1 cellular context compared by ENCODE assay signal in the genomic region with DNA sequence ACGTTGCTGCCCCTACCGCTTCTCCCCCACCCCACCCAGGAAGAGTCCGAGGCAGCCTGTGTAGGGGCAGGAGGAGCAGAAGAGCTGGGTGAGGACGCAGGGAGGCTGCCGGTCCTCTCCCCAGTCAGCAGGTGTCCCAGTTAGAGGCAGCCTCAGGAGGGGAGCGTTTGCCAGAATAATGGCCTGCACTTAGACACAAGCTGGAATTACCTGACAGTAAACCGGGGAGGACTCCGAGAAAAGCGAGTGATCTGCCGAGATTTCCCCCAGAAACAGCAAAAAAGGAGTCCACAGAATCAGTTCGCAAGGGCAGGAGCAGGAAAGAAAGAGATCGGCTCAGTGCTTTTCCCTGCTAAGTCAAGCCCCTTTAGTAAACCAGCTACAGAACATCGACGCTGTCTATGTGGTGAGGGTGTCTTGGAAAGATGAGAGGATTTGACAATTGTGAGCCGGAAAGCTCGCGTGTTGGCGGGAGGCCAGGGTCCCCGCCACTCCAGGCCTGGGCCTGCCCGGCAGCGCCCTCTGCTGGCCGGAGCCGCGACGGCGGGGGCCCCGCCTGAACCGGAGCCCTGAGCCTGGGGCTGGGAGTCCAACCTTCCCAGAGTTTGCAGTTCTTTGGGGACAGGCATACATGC.
TF ChIP-seq lines count a peak whose summit lies in the region.

No MANE protein-coding gene starts in this region.

TF ChIP-seq in HepG2, 621 proteins besides CTCF, POLR2A, EP300 and RAD21 (continued from another document and continues in another):
- TF ChIP-seq, protein P1, sequence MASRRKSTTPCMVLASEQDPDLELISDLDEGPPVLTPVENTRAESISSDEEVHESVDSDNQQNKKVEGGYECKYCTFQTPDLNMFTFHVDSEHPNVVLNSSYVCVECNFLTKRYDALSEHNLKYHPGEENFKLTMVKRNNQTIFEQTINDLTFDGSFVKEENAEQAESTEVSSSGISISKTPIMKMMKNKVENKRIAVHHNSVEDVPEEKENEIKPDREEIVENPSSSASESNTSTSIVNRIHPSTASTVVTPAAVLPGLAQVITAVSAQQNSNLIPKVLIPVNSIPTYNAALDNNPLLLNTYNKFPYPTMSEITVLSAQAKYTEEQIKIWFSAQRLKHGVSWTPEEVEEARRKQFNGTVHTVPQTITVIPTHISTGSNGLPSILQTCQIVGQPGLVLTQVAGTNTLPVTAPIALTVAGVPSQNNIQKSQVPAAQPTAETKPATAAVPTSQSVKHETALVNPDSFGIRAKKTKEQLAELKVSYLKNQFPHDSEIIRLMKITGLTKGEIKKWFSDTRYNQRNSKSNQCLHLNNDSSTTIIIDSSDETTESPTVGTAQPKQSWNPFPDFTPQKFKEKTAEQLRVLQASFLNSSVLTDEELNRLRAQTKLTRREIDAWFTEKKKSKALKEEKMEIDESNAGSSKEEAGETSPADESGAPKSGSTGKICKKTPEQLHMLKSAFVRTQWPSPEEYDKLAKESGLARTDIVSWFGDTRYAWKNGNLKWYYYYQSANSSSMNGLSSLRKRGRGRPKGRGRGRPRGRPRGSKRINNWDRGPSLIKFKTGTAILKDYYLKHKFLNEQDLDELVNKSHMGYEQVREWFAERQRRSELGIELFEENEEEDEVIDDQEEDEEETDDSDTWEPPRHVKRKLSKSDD (CRISPR knock-in tag; IDR thresholded peaks at IDR 0.05; ENCODE audit: low read depth), result no peak
- TF ChIP-seq, protein P2, sequence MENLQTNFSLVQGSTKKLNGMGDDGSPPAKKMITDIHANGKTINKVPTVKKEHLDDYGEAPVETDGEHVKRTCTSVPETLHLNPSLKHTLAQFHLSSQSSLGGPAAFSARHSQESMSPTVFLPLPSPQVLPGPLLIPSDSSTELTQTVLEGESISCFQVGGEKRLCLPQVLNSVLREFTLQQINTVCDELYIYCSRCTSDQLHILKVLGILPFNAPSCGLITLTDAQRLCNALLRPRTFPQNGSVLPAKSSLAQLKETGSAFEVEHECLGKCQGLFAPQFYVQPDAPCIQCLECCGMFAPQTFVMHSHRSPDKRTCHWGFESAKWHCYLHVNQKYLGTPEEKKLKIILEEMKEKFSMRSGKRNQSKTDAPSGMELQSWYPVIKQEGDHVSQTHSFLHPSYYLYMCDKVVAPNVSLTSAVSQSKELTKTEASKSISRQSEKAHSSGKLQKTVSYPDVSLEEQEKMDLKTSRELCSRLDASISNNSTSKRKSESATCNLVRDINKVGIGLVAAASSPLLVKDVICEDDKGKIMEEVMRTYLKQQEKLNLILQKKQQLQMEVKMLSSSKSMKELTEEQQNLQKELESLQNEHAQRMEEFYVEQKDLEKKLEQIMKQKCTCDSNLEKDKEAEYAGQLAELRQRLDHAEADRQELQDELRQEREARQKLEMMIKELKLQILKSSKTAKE (CRISPR knock-in tag; IDR thresholded peaks at IDR 0.05; ENCODE audit: borderline replicate concordance), result no peak
- TF ChIP-seq ZNF253 (CRISPR knock-in tag; IDR thresholded peaks at IDR 0.05; ENCODE audit: borderline replicate concordance) (no peak), ZNF205 (CRISPR knock-in tag; IDR thresholded peaks at IDR 0.05) (peak; percentile 82; the same call in 1 of the 2 replicates), AKNA (CRISPR knock-in tag; IDR thresholded peaks at IDR 0.05; ENCODE audit: borderline replicate concordance) (no peak), ZFP37 (CRISPR knock-in tag; IDR thresholded peaks at IDR 0.05; ENCODE audit: borderline replicate concordance) (no peak), PHB2 (IDR thresholded peaks at IDR 0.05; ENCODE audit: partially characterized antibody) (no peak), ZFP1 (CRISPR knock-in tag; IDR thresholded peaks at IDR 0.05) (no peak), ZZZ3 (CRISPR knock-in tag; IDR thresholded peaks at IDR 0.05; ENCODE audit: borderline replicate concordance) (no peak), PCBP2 (optimal IDR thresholded peaks at IDR 0.05; ENCODE audit: low read depth, low read length, poor library complexity, severe bottlenecking) (no peak), PHF21A (CRISPR knock-in tag; IDR thresholded peaks at IDR 0.05) (peak; percentile 73; the same call in 1 of the 2 replicates), GATAD1 (CRISPR knock-in tag; IDR thresholded peaks at IDR 0.05) (peak; percentile 60; the same call in 1 of the 2 replicates), SP140L (CRISPR knock-in tag; IDR thresholded peaks at IDR 0.05; ENCODE audit: borderline replicate concordance) (no peak), KDM3A (CRISPR knock-in tag; IDR thresholded peaks at IDR 0.05; ENCODE audit: low read depth) (peak; percentile 83; the same call in 1 of the 2 replicates), PRPF4 (IDR thresholded peaks at IDR 0.05; ENCODE audit: low read depth, low read length, poor library complexity, severe bottlenecking) (no peak), DPF2 (CRISPR knock-in tag; IDR thresholded peaks at IDR 0.05; ENCODE audit: borderline replicate concordance, low read depth) (peak; percentile 55; the same call in 1 of the 2 replicates), SAFB2 (CRISPR knock-in tag; IDR thresholded peaks at IDR 0.05; ENCODE audit: borderline replicate concordance, low read depth) (peak; percentile 59; the same call in 1 of the 2 replicates), TFE3 (CRISPR knock-in tag; IDR thresholded peaks at IDR 0.05) (no peak), REL (CRISPR knock-in tag; conservative IDR thresholded peaks at IDR 0.05) (no peak), ZNF33B (CRISPR knock-in tag; IDR thresholded peaks at IDR 0.05) (peak; percentile 83; the same call in 1 of the 2 replicates), MXD4 (CRISPR knock-in tag; IDR thresholded peaks at IDR 0.05) (peak; percentile 61; the same call in 1 of the 2 replicates), SUZ12 (IDR thresholded peaks at IDR 0.05; ENCODE audit: low read depth, low read length) (no peak), ZNF782 (CRISPR knock-in tag; IDR thresholded peaks at IDR 0.05; ENCODE audit: borderline replicate concordance) (peak; percentile 88; the same call in 1 of the 2 replicates), ZFP41 (CRISPR knock-in tag; IDR thresholded peaks at IDR 0.05; ENCODE audit: borderline replicate concordance) (0 out of 2 replicates have a peak, but pooled peaks have one; percentile 40), U2AF2 (IDR thresholded peaks at IDR 0.05; ENCODE audit: low read depth, low read length) (no peak), MED1 (CRISPR knock-in tag; IDR thresholded peaks at IDR 0.05) (peak; percentile 62; the same call in 1 of the 2 replicates), ZNF24 (IDR thresholded peaks at IDR 0.05) (no peak), CBX5 (CRISPR knock-in tag; IDR thresholded peaks at IDR 0.05; ENCODE audit: borderline replicate concordance) (no peak; the same call in 1 of the 2 replicates)
- TF ChIP-seq, protein P3, sequence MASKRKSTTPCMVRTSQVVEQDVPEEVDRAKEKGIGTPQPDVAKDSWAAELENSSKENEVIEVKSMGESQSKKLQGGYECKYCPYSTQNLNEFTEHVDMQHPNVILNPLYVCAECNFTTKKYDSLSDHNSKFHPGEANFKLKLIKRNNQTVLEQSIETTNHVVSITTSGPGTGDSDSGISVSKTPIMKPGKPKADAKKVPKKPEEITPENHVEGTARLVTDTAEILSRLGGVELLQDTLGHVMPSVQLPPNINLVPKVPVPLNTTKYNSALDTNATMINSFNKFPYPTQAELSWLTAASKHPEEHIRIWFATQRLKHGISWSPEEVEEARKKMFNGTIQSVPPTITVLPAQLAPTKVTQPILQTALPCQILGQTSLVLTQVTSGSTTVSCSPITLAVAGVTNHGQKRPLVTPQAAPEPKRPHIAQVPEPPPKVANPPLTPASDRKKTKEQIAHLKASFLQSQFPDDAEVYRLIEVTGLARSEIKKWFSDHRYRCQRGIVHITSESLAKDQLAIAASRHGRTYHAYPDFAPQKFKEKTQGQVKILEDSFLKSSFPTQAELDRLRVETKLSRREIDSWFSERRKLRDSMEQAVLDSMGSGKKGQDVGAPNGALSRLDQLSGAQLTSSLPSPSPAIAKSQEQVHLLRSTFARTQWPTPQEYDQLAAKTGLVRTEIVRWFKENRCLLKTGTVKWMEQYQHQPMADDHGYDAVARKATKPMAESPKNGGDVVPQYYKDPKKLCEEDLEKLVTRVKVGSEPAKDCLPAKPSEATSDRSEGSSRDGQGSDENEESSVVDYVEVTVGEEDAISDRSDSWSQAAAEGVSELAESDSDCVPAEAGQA (IDR thresholded peaks at IDR 0.05; ENCODE audit: low read depth), result no peak
- TF ChIP-seq, protein P3 (CRISPR knock-in tag; IDR thresholded peaks at IDR 0.05; ENCODE audit: borderline replicate concordance), result no peak
- TF ChIP-seq, protein P4, sequence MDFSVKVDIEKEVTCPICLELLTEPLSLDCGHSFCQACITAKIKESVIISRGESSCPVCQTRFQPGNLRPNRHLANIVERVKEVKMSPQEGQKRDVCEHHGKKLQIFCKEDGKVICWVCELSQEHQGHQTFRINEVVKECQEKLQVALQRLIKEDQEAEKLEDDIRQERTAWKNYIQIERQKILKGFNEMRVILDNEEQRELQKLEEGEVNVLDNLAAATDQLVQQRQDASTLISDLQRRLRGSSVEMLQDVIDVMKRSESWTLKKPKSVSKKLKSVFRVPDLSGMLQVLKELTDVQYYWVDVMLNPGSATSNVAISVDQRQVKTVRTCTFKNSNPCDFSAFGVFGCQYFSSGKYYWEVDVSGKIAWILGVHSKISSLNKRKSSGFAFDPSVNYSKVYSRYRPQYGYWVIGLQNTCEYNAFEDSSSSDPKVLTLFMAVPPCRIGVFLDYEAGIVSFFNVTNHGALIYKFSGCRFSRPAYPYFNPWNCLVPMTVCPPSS (IDR thresholded peaks at IDR 0.05), result no peak
